ENCODE assay signal across 13 cellular contexts in genomic region chr2:186913870-186914269, GRCh38.
DNase-seq lines count a peak whose midpoint lies in the region; ATAC-seq and TF ChIP-seq lines count a peak whose summit lies in the region.
"Had no signal": no experiment of that assay in that cellular context is flagged by ENCODE, and none has a peak within 500 bp of the region (broad histone marks: within the 10 kb centered on the region; RNA-seq: fewer than 3 reads in every experiment).

No MANE protein-coding gene starts in this region.

- H4K20me1 ChIP-seq in GM23248 (ENCODE audit: insufficient read depth), result no peaks in the 10 kb centered on the region

- POLR2A ChIA-PET in activated CD4-positive, alpha-beta memory T cell treated with anti-CD3 and anti-CD28 coated beads for 36 hours (lab: Charles Lee), result no interaction called here

- H3K9me3 ChIP-seq in GM23248 (ENCODE audit: low read depth) (no peaks in the 10 kb centered on the region), spleen (no peaks in the 10 kb centered on the region)
- H3K9me3 ChIP-seq: vagina had no signal

- H3K27me3 Mint-ChIP-seq in activated CD4-positive, alpha-beta memory T cell treated with anti-CD3 and anti-CD28 coated beads for 36 hours, result no peaks in the 10 kb centered on the region
- H3K27me3 Mint-ChIP-seq: IgD-negative memory B cell had no signal

- H3K79me2 ChIP-seq in GM23248 (ENCODE audit: insufficient read depth), result no peaks in the 10 kb centered on the region

- no peaks in the 10 kb centered on the region for H3K9me3 Mint-ChIP-seq in activated CD4-positive, alpha-beta memory T cell treated with anti-CD3 and anti-CD28 coated beads for 36 hours
- H3K9me3 Mint-ChIP-seq: activated naive CD8-positive, alpha-beta T cell treated with anti-CD3 and anti-CD28 coated beads, Interleukin-2, amount 10 ng/mL, durations not matched to agents 7 days and 5 days had no signal

- ATAC-seq in GM19452 (IDR thresholded peaks at IDR 0.05; ENCODE audit: unreplicated experiment) (peak; percentile 90), HG02973 (IDR thresholded peaks at IDR 0.05; ENCODE audit: unreplicated experiment) (peak; percentile 94)

- no peaks in the 10 kb centered on the region for H3F3A ChIP-seq in GM23248 (ENCODE audit: insufficient read depth)

- H3K9ac ChIP-seq in GM23248, result no peak overlapping the region

- 59 to 62% methylated on average over 5 of the region's 5 CpGs for WGBS in GM23248 (ENCODE audit: low coverage in 1 of 2, low lambda C conversion rate in 2 of 2, missing lambda C conversion rate in 2 of 2), 2 experiments
- WGBS in spleen, 5 donors, result 45 to 52% (median 49%) methylated on average over 5 of the region's 5 CpGs

- no peak overlapping the region for H3K4me3 Mint-ChIP-seq in activated CD4-positive, alpha-beta memory T cell treated with anti-CD3 and anti-CD28 coated beads for 36 hours
- H3K4me3 Mint-ChIP-seq: activated naive CD8-positive, alpha-beta T cell treated with anti-CD3 and anti-CD28 coated beads, Interleukin-2, amount 10 ng/mL, durations not matched to agents 7 days and 5 days; IgD-negative memory B cell had no signal

- TF ChIP-seq POLR2A in spleen (IDR thresholded peaks at IDR 0.05), result no peak

- CTCF ChIA-PET in activated CD4-positive, alpha-beta memory T cell treated with anti-CD3 and anti-CD28 coated beads for 36 hours (lab: Charles Lee), result no interaction called here

- no peak overlapping the region for H3K27ac ChIP-seq in GM23248
- H3K27ac ChIP-seq in spleen, result no peak overlapping the region
- H3K27ac ChIP-seq: vagina had no signal

- DNase-seq in GM12865 (ENCODE audit: low read depth), result peak; percentile 58
- peak; percentile 88 for DNase-seq in MV-4-11 (lab: John Stamatoyannopoulos, UW)
- no peak for DNase-seq in activated CD8-positive, alpha-beta memory T cell treated with anti-CD3 and anti-CD28 coated beads, Interleukin-2, amount 50 U/mL, for 4 hours
- no peak for DNase-seq in GM23248
- DNase-seq in spleen, result no peak
- DNase-seq in activated CD4-positive, alpha-beta memory T cell treated with anti-CD3 and anti-CD28 coated beads for 36 hours, result no peak
- DNase-seq: activated CD4-positive, CD25-positive, alpha-beta regulatory T cell treated with anti-CD3 and anti-CD28 coated beads, Interleukin-2, amount 50 U/mL, for 72 hours; activated naive CD8-positive, alpha-beta T cell treated with anti-CD3 and anti-CD28 coated beads, Interleukin-2, amount 10 ng/mL, durations not matched to agents 7 days and 5 days; occipital lobe had no signal

- no peak overlapping the region for H3K4me2 ChIP-seq in GM23248 (ENCODE audit: unreplicated experiment)

- intact Hi-C loops in spleen (cut with DNase I; ENCODE audit: low total_unique reads), result no loop called here
- intact Hi-C loops in activated CD4-positive, alpha-beta memory T cell treated with anti-CD3 and anti-CD28 coated beads for 36 hours (cut with micrococcal nuclease), result no loop called here

- H3K4me1 Mint-ChIP-seq in activated CD4-positive, alpha-beta memory T cell treated with anti-CD3 and anti-CD28 coated beads for 36 hours (ENCODE audit: low read depth), result no peaks in the 10 kb centered on the region
- H3K4me1 Mint-ChIP-seq: activated naive CD8-positive, alpha-beta T cell treated with anti-CD3 and anti-CD28 coated beads, Interleukin-2, amount 10 ng/mL, durations not matched to agents 7 days and 5 days; IgD-negative memory B cell had no signal

- TF ChIP-seq CTCF in GM12865 (IDR thresholded peaks at IDR 0.05; ENCODE audit: insufficient read depth, low read depth, low read length, missing control alignments) (no peak), spleen (IDR thresholded peaks at IDR 0.05 in 8 of 11, conservative IDR thresholded peaks at IDR 0.05 in 3 of 11) (no peak)

- in situ Hi-C loops in GM23248 (cut with MboI), result no loop called here

- H3K36me3 ChIP-seq in GM23248 (ENCODE audit: low read depth), result no peaks in the 10 kb centered on the region
- H3K36me3 ChIP-seq in spleen, result no peaks in the 10 kb centered on the region
- H3K36me3 ChIP-seq: vagina had no signal

- no peaks in the 10 kb centered on the region for H3K9me2 ChIP-seq in GM23248 (ENCODE audit: insufficient read depth)

- no peak overlapping the region for H3K4me3 ChIP-seq in GM12865 (ENCODE audit: low read depth, low read length)
- no peak overlapping the region for H3K4me3 ChIP-seq in GM23248
- H3K4me3 ChIP-seq in spleen, result no peak overlapping the region
- H3K4me3 ChIP-seq: vagina had no signal

- H3K27me3 ChIP-seq in GM23248 (replicated peaks; ENCODE audit: insufficient read depth), result no peaks in the 10 kb centered on the region
- no peaks in the 10 kb centered on the region for H3K27me3 ChIP-seq in spleen (replicated peaks in 1 of 7)
- H3K27me3 ChIP-seq: vagina had no signal

- no peak overlapping the region for H2AFZ ChIP-seq in GM23248

- H3K36me3 Mint-ChIP-seq in activated CD4-positive, alpha-beta memory T cell treated with anti-CD3 and anti-CD28 coated beads for 36 hours, result no peaks in the 10 kb centered on the region
- H3K36me3 Mint-ChIP-seq: activated naive CD8-positive, alpha-beta T cell treated with anti-CD3 and anti-CD28 coated beads, Interleukin-2, amount 10 ng/mL, durations not matched to agents 7 days and 5 days; IgD-negative memory B cell had no signal

- H3K27ac Mint-ChIP-seq in activated CD4-positive, alpha-beta memory T cell treated with anti-CD3 and anti-CD28 coated beads for 36 hours, result no peak overlapping the region
- H3K27ac Mint-ChIP-seq: activated naive CD8-positive, alpha-beta T cell treated with anti-CD3 and anti-CD28 coated beads, Interleukin-2, amount 10 ng/mL, durations not matched to agents 7 days and 5 days had no signal

- H3K4me1 ChIP-seq in GM23248 (ENCODE audit: insufficient read depth), result no peaks in the 10 kb centered on the region
- no peaks in the 10 kb centered on the region for H3K4me1 ChIP-seq in spleen
- H3K4me1 ChIP-seq: vagina had no signal

Comparison
In these comparisons a context has a peak if more than half of its experiments do, and no peak if none do; other contexts are left out.
1. DNase-seq: peak in GM12865 (single experiment) and MV-4-11 (single experiment); none in activated CD8-positive, alpha-beta memory T cell treated with anti-CD3 and anti-CD28 coated beads, Interleukin-2, amount 50 U/mL, for 4 hours (single experiment), GM23248 (single experiment), spleen (single experiment) and activated CD4-positive, alpha-beta memory T cell treated with anti-CD3 and anti-CD28 coated beads for 36 hours (single experiment).